In genomic region chr10:3107426-3107961, GRCh38 we compare ENCODE assay signal across 12 cellular contexts. TPM values are rescaled to one million over a fixed set of nuclear protein-coding genes. Genes with fewer than 3 reads are reported as not detected.
DNase-seq lines count a peak whose midpoint lies in the region; ATAC-seq and TF ChIP-seq lines count a peak whose summit lies in the region.
"Had no signal": no experiment of that assay in that cellular context is flagged by ENCODE, and none has a peak within 500 bp of the region (broad histone marks: within the 10 kb centered on the region; RNA-seq: fewer than 3 reads in every experiment).

No MANE protein-coding gene starts in this region.

- no peak for TF ChIP-seq POLR2A in stomach (IDR thresholded peaks at IDR 0.05)

- ATAC-seq in activated T-helper 17 cell treated with anti-CD3 and anti-CD28 coated beads, Interleukin-2, amount 50 U/mL, for 72 hours (replicated peaks): no peak
- no peak for ATAC-seq in activated CD4-positive, alpha-beta T cell treated with anti-CD3 and anti-CD28 coated beads for 36 hours

- peak; percentile 82 for DNase-seq in HS-27A (ENCODE audit: low read depth)
- peak; percentile 63 for DNase-seq in cerebellum (ENCODE audit: low spot score)
- DNase-seq in kidney epithelial cell (ENCODE audit: low read depth): peak; percentile 92
- no peak for DNase-seq in stomach
- no peak for DNase-seq in SIG-M5 (lab: John Stamatoyannopoulos, UW)
- DNase-seq in activated CD4-positive, alpha-beta T cell treated with anti-CD3 and anti-CD28 coated beads for 36 hours: no peak
- DNase-seq in activated CD4-positive, CD25-positive, alpha-beta regulatory T cell (lab: John Stamatoyannopoulos, UW): no peak
- DNase-seq: activated naive CD4-positive, alpha-beta T cell treated with Interleukin-2 at 50 U/mL for 16 hours; RPMI8226; stimulated activated CD8-positive, alpha-beta memory T cell treated with anti-CD3 and anti-CD28 coated beads, Interleukin-4, amount 100 ng/mL, for 48 hours had no signal

- peaks cover 0 to 14% (median 10%) of the 10 kb centered on the region in 4 donors for H3K4me1 ChIP-seq in stomach

- no peaks in the 10 kb centered on the region for H3K9me3 Mint-ChIP-seq in activated T-helper 17 cell treated with anti-CD3 and anti-CD28 coated beads, Interleukin-2, amount 50 U/mL, for 72 hours
- no peaks in the 10 kb centered on the region for H3K9me3 Mint-ChIP-seq in activated CD4-positive, alpha-beta T cell treated with anti-CD3 and anti-CD28 coated beads for 36 hours (ENCODE audit: low read depth)
- H3K9me3 Mint-ChIP-seq: IgD-negative memory B cell had no signal

- no peaks in the 10 kb centered on the region for H3K27me3 Mint-ChIP-seq in activated T-helper 17 cell treated with anti-CD3 and anti-CD28 coated beads, Interleukin-2, amount 50 U/mL, for 72 hours
- H3K27me3 Mint-ChIP-seq in activated CD4-positive, alpha-beta T cell treated with anti-CD3 and anti-CD28 coated beads for 36 hours: no peaks in the 10 kb centered on the region
- H3K27me3 Mint-ChIP-seq: IgD-negative memory B cell had no signal

- peaks cover 7% of the 10 kb centered on the region for H3K4me1 Mint-ChIP-seq in activated T-helper 17 cell treated with anti-CD3 and anti-CD28 coated beads, Interleukin-2, amount 50 U/mL, for 72 hours
- H3K4me1 Mint-ChIP-seq in activated CD4-positive, alpha-beta T cell treated with anti-CD3 and anti-CD28 coated beads for 36 hours: no peaks in the 10 kb centered on the region

- H3K27ac ChIP-seq in stomach: peak overlapping the region in 4 of 5 donors; percentile 39 to 82 (median 65)

- peaks cover 89% of the 10 kb centered on the region for H3K36me3 Mint-ChIP-seq in activated T-helper 17 cell treated with anti-CD3 and anti-CD28 coated beads, Interleukin-2, amount 50 U/mL, for 72 hours (ENCODE audit: low read depth)
- H3K36me3 Mint-ChIP-seq in activated CD4-positive, alpha-beta T cell treated with anti-CD3 and anti-CD28 coated beads for 36 hours (ENCODE audit: low read depth): peaks cover 67% of the 10 kb centered on the region

- H3K36me3 ChIP-seq in kidney epithelial cell (ENCODE audit: control insufficient read depth, insufficient read depth, low read length) (peaks cover 1% of the 10 kb centered on the region), stomach (peaks cover 24 to 85% (median 69%) of the 10 kb centered on the region in 4 donors)

- 64 to 85% (median 81%) methylated on average over 18 to 22 of the region's 22 CpGs for WGBS in stomach, 5 donors

- TF ChIP-seq CTCF in kidney epithelial cell (IDR thresholded peaks at IDR 0.05; ENCODE audit: insufficient read depth, low read length, poor library complexity, severe bottlenecking): no peak
- TF ChIP-seq CTCF in stomach (IDR thresholded peaks at IDR 0.05): no peak

- no peak overlapping the region for H3K4me3 ChIP-seq in kidney epithelial cell (ENCODE audit: low read depth, low read length)
- H3K4me3 ChIP-seq in stomach: no peak overlapping the region

- intact Hi-C loops in stomach (cut with DNase I; ENCODE audit: low total_unique reads): no loop called here
- intact Hi-C loops in activated CD4-positive, alpha-beta T cell treated with anti-CD3 and anti-CD28 coated beads for 36 hours (cut with DNase I, micrococcal nuclease): no loop called here

- H3K27me3 ChIP-seq in kidney epithelial cell (ENCODE audit: control insufficient read depth, insufficient read depth, low read length) (no peaks in the 10 kb centered on the region), stomach (no peaks in the 10 kb centered on the region)

- CTCF ChIA-PET in activated CD4-positive, alpha-beta T cell treated with anti-CD3 and anti-CD28 coated beads for 36 hours (lab: Charles Lee): no interaction called here

- POLR2A ChIA-PET in activated CD4-positive, alpha-beta T cell treated with anti-CD3 and anti-CD28 coated beads for 36 hours (lab: Charles Lee): no interaction called here

- H3K4me3 Mint-ChIP-seq in activated T-helper 17 cell treated with anti-CD3 and anti-CD28 coated beads, Interleukin-2, amount 50 U/mL, for 72 hours: no peak overlapping the region
- no peak overlapping the region for H3K4me3 Mint-ChIP-seq in activated CD4-positive, alpha-beta T cell treated with anti-CD3 and anti-CD28 coated beads for 36 hours
- H3K4me3 Mint-ChIP-seq: IgD-negative memory B cell had no signal

- no peak overlapping the region for H3K27ac Mint-ChIP-seq in activated T-helper 17 cell treated with anti-CD3 and anti-CD28 coated beads, Interleukin-2, amount 50 U/mL, for 72 hours
- H3K27ac Mint-ChIP-seq in activated CD4-positive, alpha-beta T cell treated with anti-CD3 and anti-CD28 coated beads for 36 hours: no peak overlapping the region
- H3K27ac Mint-ChIP-seq: IgD-negative memory B cell had no signal

- H3K9me3 ChIP-seq in stomach: no peaks in the 10 kb centered on the region

- TF ChIP-seq EP300 in stomach (IDR thresholded peaks at IDR 0.05): peak; percentile 89

RNA-seq across cellular contexts. Expression of gene PFKP, which starts 40.1 kb away (rescaled TPM):
- total RNA-seq in cerebellum (37.7 TPM), kidney epithelial cell (292 and 295 TPM in 2 replicates), stomach (100 to 1,000 TPM in 1 of 5 donors, 10 to 100 TPM in 4; 11.2 to 155 (median 38.7) TPM)
- 10 to 100 TPM; 14.1 to 62.9 (median 20.0) TPM for polyA plus RNA-seq in stomach
- total RNA-seq in activated T-helper 17 cell treated with anti-CD3 and anti-CD28 coated beads, Interleukin-2, amount 50 U/mL, for 72 hours: 100 to 1,000 TPM; 349 TPM
- 100 to 1,000 TPM; 231 to 239 TPM for total RNA-seq in activated CD4-positive, alpha-beta T cell treated with anti-CD3 and anti-CD28 coated beads for 36 hours

Comparison
In these comparisons a context has a peak if more than half of its experiments do, and no peak if none do; other contexts are left out.
1. DNase-seq: peak in HS-27A (single experiment), cerebellum (single experiment) and kidney epithelial cell (single experiment); none in stomach (single experiment), SIG-M5 (single experiment), activated CD4-positive, alpha-beta T cell treated with anti-CD3 and anti-CD28 coated beads for 36 hours (single experiment) and activated CD4-positive, CD25-positive, alpha-beta regulatory T cell (0 of 4).